2 cellular contexts compared by ENCODE assay signal in the genomic region with DNA sequence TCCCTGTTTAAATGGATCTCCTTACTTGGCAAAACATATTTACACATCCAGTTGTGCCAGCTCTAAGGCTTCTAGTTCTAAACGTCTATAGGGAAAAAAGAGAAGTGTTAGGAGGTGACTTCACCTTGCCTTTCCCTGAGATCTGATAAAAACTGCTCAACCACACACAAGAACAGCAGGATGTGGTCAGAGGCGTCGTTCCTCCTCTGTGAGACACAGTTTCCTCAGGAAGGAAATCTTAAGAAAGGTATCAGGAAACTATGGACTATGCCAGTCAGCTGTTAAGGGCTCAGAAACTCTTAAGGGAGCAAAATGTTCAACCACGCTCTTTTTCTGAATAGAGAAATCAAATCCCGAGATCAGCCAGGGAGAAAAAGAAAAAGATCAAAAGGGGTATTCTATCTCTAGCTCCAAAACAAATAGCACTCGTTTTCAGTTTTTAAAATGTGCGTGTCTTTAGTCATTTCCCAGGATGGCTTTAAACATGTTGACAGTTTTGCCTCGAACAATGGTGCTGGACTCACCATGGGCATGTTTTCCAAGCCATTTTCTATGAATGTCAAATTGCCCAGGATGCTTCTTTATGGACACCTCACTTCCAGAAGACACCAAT.
A peak's percentile ranks its signal among the peaks of the same experiment; 100 is the strongest.
TF ChIP-seq lines count a peak whose summit lies in the region.

No MANE protein-coding gene starts in this region.

TF ChIP-seq in SK-N-SH, 30 proteins besides CTCF, POLR2A, EP300 and RAD21 (continued from another document):
- TF ChIP-seq, protein P1, sequence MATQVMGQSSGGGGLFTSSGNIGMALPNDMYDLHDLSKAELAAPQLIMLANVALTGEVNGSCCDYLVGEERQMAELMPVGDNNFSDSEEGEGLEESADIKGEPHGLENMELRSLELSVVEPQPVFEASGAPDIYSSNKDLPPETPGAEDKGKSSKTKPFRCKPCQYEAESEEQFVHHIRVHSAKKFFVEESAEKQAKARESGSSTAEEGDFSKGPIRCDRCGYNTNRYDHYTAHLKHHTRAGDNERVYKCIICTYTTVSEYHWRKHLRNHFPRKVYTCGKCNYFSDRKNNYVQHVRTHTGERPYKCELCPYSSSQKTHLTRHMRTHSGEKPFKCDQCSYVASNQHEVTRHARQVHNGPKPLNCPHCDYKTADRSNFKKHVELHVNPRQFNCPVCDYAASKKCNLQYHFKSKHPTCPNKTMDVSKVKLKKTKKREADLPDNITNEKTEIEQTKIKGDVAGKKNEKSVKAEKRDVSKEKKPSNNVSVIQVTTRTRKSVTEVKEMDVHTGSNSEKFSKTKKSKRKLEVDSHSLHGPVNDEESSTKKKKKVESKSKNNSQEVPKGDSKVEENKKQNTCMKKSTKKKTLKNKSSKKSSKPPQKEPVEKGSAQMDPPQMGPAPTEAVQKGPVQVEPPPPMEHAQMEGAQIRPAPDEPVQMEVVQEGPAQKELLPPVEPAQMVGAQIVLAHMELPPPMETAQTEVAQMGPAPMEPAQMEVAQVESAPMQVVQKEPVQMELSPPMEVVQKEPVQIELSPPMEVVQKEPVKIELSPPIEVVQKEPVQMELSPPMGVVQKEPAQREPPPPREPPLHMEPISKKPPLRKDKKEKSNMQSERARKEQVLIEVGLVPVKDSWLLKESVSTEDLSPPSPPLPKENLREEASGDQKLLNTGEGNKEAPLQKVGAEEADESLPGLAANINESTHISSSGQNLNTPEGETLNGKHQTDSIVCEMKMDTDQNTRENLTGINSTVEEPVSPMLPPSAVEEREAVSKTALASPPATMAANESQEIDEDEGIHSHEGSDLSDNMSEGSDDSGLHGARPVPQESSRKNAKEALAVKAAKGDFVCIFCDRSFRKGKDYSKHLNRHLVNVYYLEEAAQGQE (IDR thresholded peaks at IDR 0.05; ENCODE audit: low read depth, low read length) = no peak
- no peak for TF ChIP-seq SIN3A (IDR thresholded peaks at IDR 0.05; ENCODE audit: borderline replicate concordance, low read depth, low read length)
- TF ChIP-seq NFIC (IDR thresholded peaks at IDR 0.05; ENCODE audit: borderline replicate concordance) = no peak
- TF ChIP-seq, protein P2, sequence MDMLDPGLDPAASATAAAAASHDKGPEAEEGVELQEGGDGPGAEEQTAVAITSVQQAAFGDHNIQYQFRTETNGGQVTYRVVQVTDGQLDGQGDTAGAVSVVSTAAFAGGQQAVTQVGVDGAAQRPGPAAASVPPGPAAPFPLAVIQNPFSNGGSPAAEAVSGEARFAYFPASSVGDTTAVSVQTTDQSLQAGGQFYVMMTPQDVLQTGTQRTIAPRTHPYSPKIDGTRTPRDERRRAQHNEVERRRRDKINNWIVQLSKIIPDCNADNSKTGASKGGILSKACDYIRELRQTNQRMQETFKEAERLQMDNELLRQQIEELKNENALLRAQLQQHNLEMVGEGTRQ (IDR thresholded peaks at IDR 0.05; ENCODE audit: borderline replicate concordance, low read depth, low read length) = no peak
- TF ChIP-seq TAF1 (IDR thresholded peaks at IDR 0.05; ENCODE audit: borderline replicate concordance, low read depth, low read length) = no peak
- no peak for TF ChIP-seq RXRA (IDR thresholded peaks at IDR 0.05; ENCODE audit: borderline replicate concordance, low read depth)
- TF ChIP-seq RFX5 (IDR thresholded peaks at IDR 0.05; ENCODE audit: low read length) = no peak
- TF ChIP-seq, protein P3, sequence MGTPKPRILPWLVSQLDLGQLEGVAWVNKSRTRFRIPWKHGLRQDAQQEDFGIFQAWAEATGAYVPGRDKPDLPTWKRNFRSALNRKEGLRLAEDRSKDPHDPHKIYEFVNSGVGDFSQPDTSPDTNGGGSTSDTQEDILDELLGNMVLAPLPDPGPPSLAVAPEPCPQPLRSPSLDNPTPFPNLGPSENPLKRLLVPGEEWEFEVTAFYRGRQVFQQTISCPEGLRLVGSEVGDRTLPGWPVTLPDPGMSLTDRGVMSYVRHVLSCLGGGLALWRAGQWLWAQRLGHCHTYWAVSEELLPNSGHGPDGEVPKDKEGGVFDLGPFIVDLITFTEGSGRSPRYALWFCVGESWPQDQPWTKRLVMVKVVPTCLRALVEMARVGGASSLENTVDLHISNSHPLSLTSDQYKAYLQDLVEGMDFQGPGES (IDR thresholded peaks at IDR 0.05; ENCODE audit: low read depth, low read length) = no peak
- no peak for TF ChIP-seq FOXM1 (IDR thresholded peaks at IDR 0.05; ENCODE audit: low read depth)
- no peak for TF ChIP-seq RCOR1 (IDR thresholded peaks at IDR 0.05; ENCODE audit: low read length)
- no peak for TF ChIP-seq MEF2A (IDR thresholded peaks at IDR 0.05; ENCODE audit: borderline replicate concordance, low read depth)
- no peak for TF ChIP-seq MXI1 (IDR thresholded peaks at IDR 0.05; ENCODE audit: low read depth, low read length)
- no peak for TF ChIP-seq POLR2AphosphoS5 (IDR thresholded peaks at IDR 0.05; ENCODE audit: low read depth, low read length)
- TF ChIP-seq SMC3 (IDR thresholded peaks at IDR 0.05; ENCODE audit: low read depth, low read length) = no peak
- TF ChIP-seq FOSL2 (IDR thresholded peaks at IDR 0.05; ENCODE audit: borderline replicate concordance, low read depth) = peak; percentile 32; the same call in 1 of the 2 replicates
- peak; percentile 45; the same call in 1 of the 2 replicates for TF ChIP-seq TCF12 (IDR thresholded peaks at IDR 0.05)
- TF ChIP-seq, protein P4, sequence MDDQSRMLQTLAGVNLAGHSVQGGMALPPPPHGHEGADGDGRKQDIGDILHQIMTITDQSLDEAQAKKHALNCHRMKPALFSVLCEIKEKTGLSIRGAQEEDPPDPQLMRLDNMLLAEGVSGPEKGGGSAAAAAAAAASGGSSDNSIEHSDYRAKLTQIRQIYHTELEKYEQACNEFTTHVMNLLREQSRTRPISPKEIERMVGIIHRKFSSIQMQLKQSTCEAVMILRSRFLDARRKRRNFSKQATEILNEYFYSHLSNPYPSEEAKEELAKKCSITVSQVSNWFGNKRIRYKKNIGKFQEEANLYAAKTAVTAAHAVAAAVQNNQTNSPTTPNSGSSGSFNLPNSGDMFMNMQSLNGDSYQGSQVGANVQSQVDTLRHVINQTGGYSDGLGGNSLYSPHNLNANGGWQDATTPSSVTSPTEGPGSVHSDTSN (IDR thresholded peaks at IDR 0.05) = 0 out of 2 replicates have a peak, but pooled peaks have one; percentile 24
- no peak for TF ChIP-seq EZH2phosphoT487 (IDR thresholded peaks at IDR 0.05; ENCODE audit: borderline replicate concordance, low read depth)
- no peak for TF ChIP-seq TEAD4 (IDR thresholded peaks at IDR 0.05; ENCODE audit: borderline replicate concordance, insufficient read depth)
- peak; percentile 35 for TF ChIP-seq JUND (IDR thresholded peaks at IDR 0.05)
- TF ChIP-seq ELF1 (IDR thresholded peaks at IDR 0.05) = no peak
- no peak for TF ChIP-seq FOXJ3 (CRISPR knock-in tag; IDR thresholded peaks at IDR 0.05)

TF ChIP-seq in SK-N-SH treated with all-trans-retinoic acid at 6 μM for 48 hours, 23 proteins besides CTCF, POLR2A, EP300 and RAD21 (continued from another document):
- TF ChIP-seq OSR1 (CRISPR knock-in tag; IDR thresholded peaks at IDR 0.05) = no peak
